12 cellular contexts compared by ENCODE assay signal in genomic region chr5:147482426-147483196, GRCh38. TPM values are rescaled to one million over a fixed set of nuclear protein-coding genes. Genes with fewer than 3 reads are reported as not detected.
DNase-seq lines count a peak whose midpoint lies in the region; ATAC-seq and TF ChIP-seq lines count a peak whose summit lies in the region.
"Had no signal": no experiment of that assay in that cellular context is flagged by ENCODE, and none has a peak within 500 bp of the region (broad histone marks: within the 10 kb centered on the region; RNA-seq: fewer than 3 reads in every experiment).

No MANE protein-coding gene starts in this region.

- H3K9me3 Mint-ChIP-seq in osteocyte (ENCODE audit: unreplicated experiment) = peaks cover 3% of the 10 kb centered on the region

- peak overlapping the region; percentile 97 for H3K27ac Mint-ChIP-seq in osteocyte (ENCODE audit: unreplicated experiment)
- H3K27ac Mint-ChIP-seq: activated CD4-positive, alpha-beta T cell treated with anti-CD3 and anti-CD28 coated beads for 36 hours had no signal

- H3K27me3 Mint-ChIP-seq in osteocyte (ENCODE audit: unreplicated experiment) = no peaks in the 10 kb centered on the region

- peaks cover 53% of the 10 kb centered on the region for H3K4me1 Mint-ChIP-seq in osteocyte (ENCODE audit: unreplicated experiment)
- H3K4me1 Mint-ChIP-seq: activated CD4-positive, alpha-beta T cell treated with anti-CD3 and anti-CD28 coated beads for 36 hours had no signal

- ATAC-seq in GM21360 (IDR thresholded peaks at IDR 0.05; ENCODE audit: unreplicated experiment) (peak; percentile 27), HG03108 (IDR thresholded peaks at IDR 0.05; ENCODE audit: unreplicated experiment) (no peak), HG03097 (IDR thresholded peaks at IDR 0.05; ENCODE audit: low FRiP score, unreplicated experiment) (no peak)
- ATAC-seq: activated CD4-positive, alpha-beta T cell treated with anti-CD3 and anti-CD28 coated beads for 36 hours had no signal

- no peaks in the 10 kb centered on the region for H3K36me3 Mint-ChIP-seq in osteocyte (ENCODE audit: unreplicated experiment)

- no peak overlapping the region for H3K4me3 Mint-ChIP-seq in osteocyte (ENCODE audit: unreplicated experiment)
- H3K4me3 Mint-ChIP-seq: activated CD4-positive, alpha-beta T cell treated with anti-CD3 and anti-CD28 coated beads for 36 hours had no signal

- no peak for TF ChIP-seq CTCF in osteocyte (IDR thresholded peaks at IDR 0.05)

- H3K27ac ChIP-seq in epithelial cell of prostate = peak overlapping the region; percentile 26

- peak; percentile 99 for DNase-seq in NCI-H69 (lab: John Stamatoyannopoulos, UW)
- no peak for DNase-seq in epithelial cell of prostate (ENCODE audit: low read depth, low spot score)
- DNase-seq in osteocyte (ENCODE audit: extremely low spot score, unreplicated experiment) = no peak
- DNase-seq in NCI-H1048 (lab: John Stamatoyannopoulos, UW) = no peak
- no peak for DNase-seq in OCI-M2 (lab: John Stamatoyannopoulos, UW; ENCODE audit: unreplicated experiment)
- DNase-seq: activated CD4-positive, alpha-beta T cell treated with anti-CD3 and anti-CD28 coated beads for 36 hours; DND-41; right lobe of liver; stimulated activated naive CD4-positive, alpha-beta T cell treated with Interleukin-2 at 50 U/mL for 16 hours had no signal

RNA-seq across cellular contexts. Expression of gene DPYSL3, which starts 27.3 kb away (rescaled TPM):
- 84.1 and 88.0 TPM in 2 replicates for total RNA-seq in osteocyte
